In the genomic region with DNA sequence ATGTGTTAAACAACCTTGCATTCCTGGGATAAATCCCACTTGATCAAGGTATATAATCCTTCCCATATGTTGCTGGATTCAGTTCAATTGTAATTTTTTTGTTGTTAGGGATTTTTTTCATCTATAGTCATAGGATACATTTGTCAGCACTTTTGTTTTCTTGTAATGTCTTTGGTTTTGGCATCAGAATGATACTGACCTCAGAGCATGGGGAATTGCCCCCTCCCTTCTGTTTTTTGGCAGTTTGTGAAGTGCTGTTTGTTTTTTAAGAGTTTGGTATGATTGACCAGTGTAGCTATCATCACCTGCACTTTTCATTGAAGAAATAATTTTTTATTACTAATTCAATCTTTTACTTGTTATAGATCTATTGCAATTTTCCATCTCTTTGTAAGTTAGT, we compare ENCODE assay signal across 17 cellular contexts.
A peak's percentile ranks its signal among the peaks of the same experiment; 100 is the strongest.
DNase-seq lines count a peak whose midpoint lies in the region; ATAC-seq and TF ChIP-seq lines count a peak whose summit lies in the region.
"Had no signal": no experiment of that assay in that cellular context is flagged by ENCODE, and none has a peak within 500 bp of the region (broad histone marks: within the 10 kb centered on the region; RNA-seq: fewer than 3 reads in every experiment).

No MANE protein-coding gene starts in this region.

- no peak overlapping the region for H3K4me2 ChIP-seq in Karpas-422 (ENCODE audit: low read depth, low read length, poor library complexity, severe bottlenecking)

- H3K9me2 ChIP-seq in Karpas-422 (replicated peaks; ENCODE audit: insufficient read depth, low read length) = no peaks in the 10 kb centered on the region

- no peaks in the 10 kb centered on the region for H3K79me2 ChIP-seq in Karpas-422 (ENCODE audit: low read length)

- CTCF ChIA-PET in CD4-positive, alpha-beta T cell (lab: Charles Lee) = no interaction called here

- DNase-seq in AG10803 (ENCODE audit: low read depth) = peak; percentile 32
- peak; percentile 6 for DNase-seq in GF-D8 (lab: John Stamatoyannopoulos, UW)
- DNase-seq in astrocyte of the hippocampus (ENCODE audit: low read depth, low spot score) = peak; percentile 40
- no peak for DNase-seq in left ventricle myocardium inferior
- DNase-seq in CD4-positive, alpha-beta T cell = no peak
- no peak for DNase-seq in Karpas-422
- DNase-seq in midbrain (lab: John Stamatoyannopoulos, UW) = no peak
- no peak for DNase-seq in central memory CD4-positive, alpha-beta T cell
- DNase-seq: EL, H9, IMR-90, NCI-H1092, NCI-H226, NCI-H526, PC-3 had no signal

- no peaks in the 10 kb centered on the region for H3K4me1 Mint-ChIP-seq in CD4-positive, alpha-beta T cell (ENCODE audit: low read depth)

- H3K27me3 ChIP-seq in left ventricle myocardium inferior (ENCODE audit: low read depth) (no peaks in the 10 kb centered on the region), Karpas-422 (ENCODE audit: low read length) (no peaks in the 10 kb centered on the region)
- no peaks in the 10 kb centered on the region for H3K27me3 ChIP-seq in CD4-positive, alpha-beta T cell (ENCODE audit: control insufficient read depth, insufficient read depth, low read length)
- H3K27me3 ChIP-seq: BE2C had no signal

- no peak overlapping the region for H2AFZ ChIP-seq in Karpas-422 (ENCODE audit: low read length)

- H3K36me3 Mint-ChIP-seq in CD4-positive, alpha-beta T cell (ENCODE audit: low read depth) = no peaks in the 10 kb centered on the region

- ATAC-seq in CD4-positive, alpha-beta T cell (ENCODE audit: poor library complexity) = no peak
- ATAC-seq: PC-3, SK-N-SH treated with all-trans-retinoic acid at 6 μM for 48 hours had no signal

- H3K27me3 Mint-ChIP-seq in CD4-positive, alpha-beta T cell = no peaks in the 10 kb centered on the region

- H3K9ac ChIP-seq in Karpas-422 (ENCODE audit: low read length) = no peak overlapping the region

- peaks cover 26% of the 10 kb centered on the region for H3K36me3 ChIP-seq in left ventricle myocardium inferior
- H3K36me3 ChIP-seq in Karpas-422 (ENCODE audit: insufficient read depth, low read length) = no peaks in the 10 kb centered on the region

- H3K4me3 Mint-ChIP-seq in CD4-positive, alpha-beta T cell = no peak overlapping the region
- H3K4me3 Mint-ChIP-seq: H9 had no signal

- no peaks in the 10 kb centered on the region for H4K20me1 ChIP-seq in Karpas-422 (ENCODE audit: insufficient read depth, low read depth, low read length)

- H3K9me3 ChIP-seq in left ventricle myocardium inferior (replicated peaks) = no peaks in the 10 kb centered on the region
- H3K9me3 ChIP-seq in CD4-positive, alpha-beta T cell (ENCODE audit: control insufficient read depth, low read length) = no peaks in the 10 kb centered on the region
- no peaks in the 10 kb centered on the region for H3K9me3 ChIP-seq in Karpas-422 (ENCODE audit: low read length)
- H3K9me3 ChIP-seq: BE2C had no signal

- H3K9me3 Mint-ChIP-seq in CD4-positive, alpha-beta T cell = no peaks in the 10 kb centered on the region
- H3K9me3 Mint-ChIP-seq: H9 had no signal

- H3K27ac Mint-ChIP-seq in CD4-positive, alpha-beta T cell = no peak overlapping the region

- peak overlapping the region; percentile 57 for H3K27ac ChIP-seq in left ventricle myocardium inferior (replicated peaks)
- H3K27ac ChIP-seq in CD4-positive, alpha-beta T cell (ENCODE audit: low read depth, low read length) = no peak overlapping the region
- no peak overlapping the region for H3K27ac ChIP-seq in Karpas-422 (ENCODE audit: low read length)

- POLR2A ChIA-PET in CD4-positive, alpha-beta T cell (lab: Charles Lee) = no interaction called here

- intact Hi-C loops in left ventricle myocardium inferior (cut with micrococcal nuclease) = no loop called here
- intact Hi-C loops in CD4-positive, alpha-beta T cell (cut with DNase I, micrococcal nuclease) = no loop called here

- H3K4me3 ChIP-seq in AG10803 (ENCODE audit: low read length) (no peak overlapping the region), left ventricle myocardium inferior (no peak overlapping the region), Karpas-422 (ENCODE audit: low read length) (no peak overlapping the region)

- H3K4me1 ChIP-seq in left ventricle myocardium inferior = peaks cover 45% of the 10 kb centered on the region
- no peaks in the 10 kb centered on the region for H3K4me1 ChIP-seq in Karpas-422 (ENCODE audit: low read length)

- TF ChIP-seq CTCF in AG10803 (conservative IDR thresholded peaks at IDR 0.05; ENCODE audit: low read length) (no peak), left ventricle myocardium inferior (IDR thresholded peaks at IDR 0.05; ENCODE audit: borderline replicate concordance) (no peak)
- TF ChIP-seq CTCF in CD4-positive, alpha-beta T cell (IDR thresholded peaks at IDR 0.05) = no peak

Comparison
In these comparisons a context has a peak if more than half of its experiments do, and no peak if none do; other contexts are left out.
1. DNase-seq: peak in AG10803 (single experiment), GF-D8 (single experiment) and astrocyte of the hippocampus (single experiment); none in left ventricle myocardium inferior (single experiment), CD4-positive, alpha-beta T cell (0 of 10), Karpas-422 (single experiment), midbrain (single experiment) and central memory CD4-positive, alpha-beta T cell (single experiment).